ENCODE assay signal across 1 cellular context in genomic region chr12:91786490-91787272, GRCh38.
TF ChIP-seq lines count a peak whose summit lies in the region.

No MANE protein-coding gene starts in this region.

TF ChIP-seq in GM23338, 12 proteins besides CTCF, POLR2A, EP300 and RAD21 (continued from another document):
- no peak for TF ChIP-seq REST (IDR thresholded peaks at IDR 0.05; ENCODE audit: unreplicated experiment)
- TF ChIP-seq CREB1 (CRISPR knock-in tag; IDR thresholded peaks at IDR 0.05; ENCODE audit: low read depth): no peak
- no peak for TF ChIP-seq EZH2 (IDR thresholded peaks at IDR 0.05; ENCODE audit: low read depth, unreplicated experiment)
- no peak for TF ChIP-seq POLR2AphosphoS5 (IDR thresholded peaks at IDR 0.05; ENCODE audit: low read depth)
- TF ChIP-seq STAT1 (IDR thresholded peaks at IDR 0.05; ENCODE audit: unreplicated experiment): no peak
- no peak for TF ChIP-seq NANOG (IDR thresholded peaks at IDR 0.05; ENCODE audit: borderline replicate concordance)
- TF ChIP-seq ZNF331 (CRISPR knock-in tag; IDR thresholded peaks at IDR 0.05; ENCODE audit: low read depth): no peak
- no peak for TF ChIP-seq ETS1 (IDR thresholded peaks at IDR 0.05)
